Comparison of ENCODE assay signal across 2 cellular contexts in the genomic region with DNA sequence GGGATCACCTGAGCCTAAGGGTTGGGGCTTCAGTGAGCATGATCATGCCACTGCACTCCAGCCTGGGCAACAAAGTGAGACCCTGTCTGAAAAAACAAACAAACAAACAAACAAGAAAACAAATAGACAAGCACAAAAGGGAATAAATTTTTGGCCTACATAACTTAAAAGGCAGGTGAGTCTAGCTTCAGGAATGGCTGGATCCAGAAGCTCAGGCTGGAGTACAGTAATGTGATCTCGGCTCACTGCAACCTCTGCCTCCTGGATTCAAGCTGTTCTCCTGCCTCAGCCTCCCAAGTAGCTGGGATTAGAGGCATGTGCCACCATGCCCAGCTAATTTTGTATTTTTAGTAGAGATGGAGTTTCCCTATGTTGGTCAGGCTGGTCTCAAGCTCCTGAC.
TF ChIP-seq lines count a peak whose summit lies in the region.

No MANE protein-coding gene starts in this region.

TF ChIP-seq in HEK293, 187 proteins besides CTCF, POLR2A, EP300 and RAD21:
- 0 out of 2 replicates have a peak, but pooled peaks have one; percentile 25 for TF ChIP-seq ZNF664 (tag by site-specific recombination; IDR thresholded peaks at IDR 0.05)

TF ChIP-seq in HepG2, 621 proteins besides CTCF, POLR2A, EP300 and RAD21:
- TF ChIP-seq ZNF329 (CRISPR knock-in tag; IDR thresholded peaks at IDR 0.05; ENCODE audit: low read depth): peak; percentile 98
